26 cellular contexts compared by ENCODE assay signal in genomic region chr7:157263156-157263555, GRCh38.
"Had no signal": no experiment of that assay in that cellular context is flagged by ENCODE, and none has a peak within 500 bp of the region (broad histone marks: within the 10 kb centered on the region; RNA-seq: fewer than 3 reads in every experiment).

No MANE protein-coding gene starts in this region.

- H3K4me1 Mint-ChIP-seq: mesothelial cell of epicardium; naive B cell; natural killer cell; nephron progenitor cell; neural progenitor cell; stimulated activated naive B cell treated with anti-CD40 and anti-IgM and Interleukin-4, amounts not matched to agents 10 μg/mL and 1 μg/mL and 100 μg/mL, for 72 hours had no signal

- H3K27me3 Mint-ChIP-seq: naive B cell; progenitor cell of endocrine pancreas; stimulated activated naive B cell treated with anti-CD40 and anti-IgM and Interleukin-4, amounts not matched to agents 10 μg/mL and 1 μg/mL and 100 μg/mL, for 72 hours had no signal

- H3K36me3 Mint-ChIP-seq: natural killer cell had no signal

- H3K27ac Mint-ChIP-seq: mesothelial cell of epicardium, natural killer cell, nephron progenitor cell, neural progenitor cell, progenitor cell of endocrine pancreas had no signal

- H3K9me3 Mint-ChIP-seq: mesothelial cell of epicardium; naive B cell; natural killer cell; nephron progenitor cell; neural progenitor cell; stimulated activated naive B cell treated with anti-CD40 and anti-IgM and Interleukin-4, amounts not matched to agents 10 μg/mL and 1 μg/mL and 100 μg/mL, for 72 hours had no signal

- H3K4me3 Mint-ChIP-seq: mesothelial cell of epicardium; naive B cell; natural killer cell; nephron progenitor cell; neural progenitor cell; stimulated activated naive B cell treated with anti-CD40 and anti-IgM and Interleukin-4, amounts not matched to agents 10 μg/mL and 1 μg/mL and 100 μg/mL, for 72 hours had no signal

- DNase-seq: hippocampal formation; kidney glomerular epithelial cell; left cardiac atrium; left ventricle myocardium superior; lower lobe of right lung; mammary epithelial cell; mesenchymal stem cell; naive B cell; natural killer cell; nephron progenitor cell; occipital lobe; right lobe of liver; stimulated activated CD4-positive, alpha-beta T cell treated with anti-CD3 and anti-CD28 coated beads, Interleukin-12 subunit alpha, Interleukin-12 subunit beta, amount 100 ng/mL, for 4 hours; stimulated activated CD4-positive, alpha-beta T cell treated with anti-CD3 and anti-CD28 coated beads, Interleukin-15, amount 100 ng/mL, for 24 hours; stimulated activated CD4-positive, alpha-beta T cell treated with anti-CD3 and anti-CD28 coated beads, Interleukin-2, amount 100 ng/mL, for 24 hours; stimulated activated CD4-positive, alpha-beta T cell treated with anti-CD3 and anti-CD28 coated beads, Interleukin-4, amount 100 ng/mL, for 1 hour; stimulated activated naive B cell treated with anti-CD40 and anti-IgM and Interleukin-4, amounts not matched to agents 10 μg/mL and 1 μg/mL and 100 μg/mL, for 72 hours; stimulated activated naive CD8-positive, alpha-beta T cell treated with anti-CD3 and anti-CD28 coated beads, Interleukin-15, Interleukin-2, amounts not matched to agents 100 U/mL and 50 U/mL, for 24 hours; stomach; testis; thyroid gland; transverse colon; upper lobe of left lung had no signal
